ENCODE assay signal across 8 cellular contexts in the genomic region with DNA sequence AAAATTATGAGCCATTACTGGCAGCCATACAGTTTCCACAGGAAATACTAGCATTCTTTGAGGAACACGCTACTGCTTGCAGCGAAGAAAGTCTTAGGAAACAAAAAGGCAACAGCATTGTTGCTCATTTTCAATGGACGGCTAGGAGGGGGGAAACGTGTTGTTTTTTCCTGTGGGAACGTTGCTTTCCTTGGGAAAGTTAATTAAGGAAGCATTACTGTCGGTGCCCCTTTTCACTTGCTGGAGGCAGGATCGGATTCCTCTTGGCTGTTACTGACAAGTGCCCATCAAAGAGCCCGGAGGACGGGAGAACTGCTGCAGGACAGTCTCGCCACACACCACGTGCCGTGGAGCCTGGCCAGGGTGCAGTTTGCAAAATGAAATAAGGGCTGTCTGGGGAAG. TPM values are rescaled to one million over a fixed set of nuclear protein-coding genes. Genes with fewer than 3 reads are reported as not detected.
DNase-seq lines count a peak whose midpoint lies in the region; ATAC-seq and TF ChIP-seq lines count a peak whose summit lies in the region.

No MANE protein-coding gene starts in this region.

- H4K20me1 ChIP-seq in Karpas-422 (ENCODE audit: insufficient read depth, low read depth, low read length) = no peaks in the 10 kb centered on the region

- no peak overlapping the region for H3K9ac ChIP-seq in Karpas-422 (ENCODE audit: low read length)

- H3K27me3 ChIP-seq in psoas muscle (ENCODE audit: insufficient read depth in 3 of 3, low read length in 2 of 3) (peaks cover 0 to 56% (median 8%) of the 10 kb centered on the region in 3 donors), Karpas-422 (ENCODE audit: low read length) (no peaks in the 10 kb centered on the region)

- H3K9me2 ChIP-seq in Karpas-422 (replicated peaks; ENCODE audit: insufficient read depth, low read length) = no peaks in the 10 kb centered on the region

- no peak overlapping the region for H2AFZ ChIP-seq in Karpas-422 (ENCODE audit: low read length)

- ATAC-seq in left ventricle myocardium superior = peak; percentile 53
- peak in 1 of 4 donors; percentile 42 for ATAC-seq in psoas muscle
- no peak for ATAC-seq in HG02571 (IDR thresholded peaks at IDR 0.05; ENCODE audit: unreplicated experiment)
- ATAC-seq in HG02973 (IDR thresholded peaks at IDR 0.05; ENCODE audit: unreplicated experiment) = no peak

- TF ChIP-seq CTCF in GM12875 (IDR thresholded peaks at IDR 0.05; ENCODE audit: borderline replicate concordance, insufficient read depth, low read depth, low read length) (no peak), WI38 (IDR thresholded peaks at IDR 0.05; ENCODE audit: low read depth, low read length) (no peak), psoas muscle (IDR thresholded peaks at IDR 0.05) (no peak)

- H3K36me3 ChIP-seq in psoas muscle (ENCODE audit: insufficient read depth in 1 of 2, low read depth in 1 of 2) = no peaks in the 10 kb centered on the region
- H3K36me3 ChIP-seq in Karpas-422 (ENCODE audit: insufficient read depth, low read length) = no peaks in the 10 kb centered on the region

- no peaks in the 10 kb centered on the region for H3K9me3 ChIP-seq in psoas muscle
- H3K9me3 ChIP-seq in Karpas-422 (ENCODE audit: low read length) = no peaks in the 10 kb centered on the region

- no peak overlapping the region for H3K4me2 ChIP-seq in Karpas-422 (ENCODE audit: low read depth, low read length, poor library complexity, severe bottlenecking)

- H3K27ac ChIP-seq in psoas muscle (no peak overlapping the region), Karpas-422 (ENCODE audit: low read length) (no peak overlapping the region)

- peak; percentile 25 for DNase-seq in left ventricle myocardium superior
- peak; percentile 26 to 33 for DNase-seq in psoas muscle
- DNase-seq in Karpas-422 = no peak
- no peak for DNase-seq in GM19240 (ENCODE audit: insufficient read length, low spot score)

- peak overlapping the region; percentile 83 for H3K4me3 ChIP-seq in GM12875 (ENCODE audit: low read depth, low read length)
- H3K4me3 ChIP-seq in WI38 (ENCODE audit: low read depth, low read length) = peak overlapping the region; percentile 85
- H3K4me3 ChIP-seq in psoas muscle = peak overlapping the region; percentile 69
- H3K4me3 ChIP-seq in Karpas-422 (ENCODE audit: low read length) = no peak overlapping the region

- H3K79me2 ChIP-seq in Karpas-422 (ENCODE audit: low read length) = no peaks in the 10 kb centered on the region

- H3K4me1 ChIP-seq in psoas muscle (peaks cover 3% of the 10 kb centered on the region), Karpas-422 (ENCODE audit: low read length) (no peaks in the 10 kb centered on the region)

- 1 to 3% (median 2%) methylated on average over 12 of the region's 12 CpGs for WGBS in psoas muscle, 3 donors

- intact Hi-C loops in left ventricle myocardium superior (cut with micrococcal nuclease) (no loop called here), psoas muscle (cut with DNase I) (no loop called here)

RNA-seq across cellular contexts. Expression of a gene that starts 1.0 kb away (rescaled TPM):
- total RNA-seq in left ventricle myocardium superior = 1.7 TPM
- under 1 TPM; 0.27 to 0.87 (median 0.75) TPM for total RNA-seq in psoas muscle
- polyA plus RNA-seq in psoas muscle = under 1 TPM; 0.18 to 0.38 (median 0.23) TPM
- total RNA-seq in Karpas-422 (2014; rRNA removed; shearing (Covaris generic); ENCODE audit: low replicate concordance) = not detected in 2 replicates

Comparison
In these comparisons a context has a peak if more than half of its experiments do, and no peak if none do; other contexts are left out.
1. DNase-seq: peak in left ventricle myocardium superior (single experiment) and psoas muscle (2 of 2); none in Karpas-422 (single experiment) and GM19240 (single experiment).